1 cellular context compared by ENCODE assay signal in the genomic region with DNA sequence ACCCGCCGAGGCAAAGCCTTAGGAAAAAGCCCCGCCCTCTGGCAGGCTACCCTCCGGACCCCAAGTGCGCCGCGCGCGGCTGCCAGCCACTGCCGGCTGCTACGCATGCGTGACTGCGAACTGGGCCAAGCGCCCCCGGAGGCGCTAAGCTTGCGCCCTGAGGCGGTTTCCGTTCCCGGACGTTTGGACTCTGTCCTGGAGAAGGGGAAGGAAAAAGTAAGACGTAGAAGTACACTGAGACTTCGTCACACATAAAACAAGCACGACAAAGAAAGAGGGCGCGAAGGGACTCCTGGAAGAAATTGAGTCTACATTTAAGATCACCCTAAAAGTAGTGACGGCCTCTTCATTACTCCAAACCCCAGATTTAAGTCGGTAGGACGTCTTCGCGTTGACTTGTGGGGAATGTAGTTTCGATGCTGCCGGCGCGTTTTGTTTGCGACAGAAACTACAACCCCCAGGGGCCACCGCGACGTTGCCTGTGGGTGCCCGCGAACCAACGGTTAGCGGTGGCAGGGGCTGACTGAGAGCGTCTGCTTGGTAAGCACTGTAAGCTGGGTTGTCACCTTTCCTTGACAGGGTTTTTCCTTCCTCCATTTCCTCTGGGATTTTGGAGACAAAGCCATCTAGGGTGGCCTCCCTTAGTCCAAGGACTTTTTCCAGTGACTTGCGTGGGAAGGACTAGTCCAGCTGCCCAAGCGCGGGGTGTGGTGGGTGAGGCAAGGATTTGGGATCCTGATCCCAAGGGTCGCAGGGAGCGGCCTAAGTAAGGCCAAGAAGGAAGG.
TF ChIP-seq lines count a peak whose summit lies in the region.

A gene (plus strand): TSS at position 472 of the 785 bp plus-strand sequence. CDS start 49,715 bp downstream, outside the sequence.

TF ChIP-seq in HepG2, 621 proteins besides CTCF, POLR2A, EP300 and RAD21 (continued from another document and continues in another):
- TF ChIP-seq PITX1 (CRISPR knock-in tag; IDR thresholded peaks at IDR 0.05) (peak; percentile 30; the same call in 1 of the 2 replicates), ZNF30 (CRISPR knock-in tag; IDR thresholded peaks at IDR 0.05) (no peak), ZNF768 (CRISPR knock-in tag; IDR thresholded peaks at IDR 0.05) (no peak), POGZ (CRISPR knock-in tag; IDR thresholded peaks at IDR 0.05) (no peak), ZBTB7A (CRISPR knock-in tag; IDR thresholded peaks at IDR 0.05) (no peak), ZNF101 (CRISPR knock-in tag; IDR thresholded peaks at IDR 0.05; ENCODE audit: borderline replicate concordance, low read depth) (no peak), ZNF24 (IDR thresholded peaks at IDR 0.05) (no peak), ZNF713 (CRISPR knock-in tag; IDR thresholded peaks at IDR 0.05) (no peak), KLF11 (CRISPR knock-in tag; IDR thresholded peaks at IDR 0.05) (no peak), RFX1 (IDR thresholded peaks at IDR 0.05) (no peak), ZNF788 (CRISPR knock-in tag; IDR thresholded peaks at IDR 0.05; ENCODE audit: borderline replicate concordance) (no peak), ZNF589 (CRISPR knock-in tag; conservative IDR thresholded peaks at IDR 0.05) (no peak), SPEN (CRISPR knock-in tag; IDR thresholded peaks at IDR 0.05; ENCODE audit: low read depth) (peak; percentile 66), TBL1XR1 (IDR thresholded peaks at IDR 0.05; ENCODE audit: borderline replicate concordance, low read length, partially characterized antibody) (peak; percentile 35), ZNF782 (CRISPR knock-in tag; IDR thresholded peaks at IDR 0.05; ENCODE audit: borderline replicate concordance) (0 out of 2 replicates have a peak, but pooled peaks have one; percentile 24), PAWR (CRISPR knock-in tag; IDR thresholded peaks at IDR 0.05; ENCODE audit: borderline replicate concordance) (no peak; the same call in 1 of the 2 replicates), ZMAT3 (CRISPR knock-in tag; conservative IDR thresholded peaks at IDR 0.05) (no peak; the same call in 1 of the 2 replicates), ZFYVE20 (CRISPR knock-in tag; IDR thresholded peaks at IDR 0.05; ENCODE audit: borderline replicate concordance, low read depth) (no peak), ZNF772 (CRISPR knock-in tag; IDR thresholded peaks at IDR 0.05) (peak; percentile 6; the same call in 1 of the 2 replicates), ADNP (CRISPR knock-in tag; IDR thresholded peaks at IDR 0.05) (no peak), KLF12 (CRISPR knock-in tag; IDR thresholded peaks at IDR 0.05; ENCODE audit: borderline replicate concordance) (no peak), NR2F1 (CRISPR knock-in tag; IDR thresholded peaks at IDR 0.05) (no peak), ZNF446 (CRISPR knock-in tag; IDR thresholded peaks at IDR 0.05) (no peak; the same call in 1 of the 2 replicates), NCOA5 (CRISPR knock-in tag; IDR thresholded peaks at IDR 0.05) (no peak), ELF4 (CRISPR knock-in tag; IDR thresholded peaks at IDR 0.05; ENCODE audit: borderline replicate concordance) (no peak), THAP11 (CRISPR knock-in tag; IDR thresholded peaks at IDR 0.05) (peak; percentile 99), RXRA (CRISPR knock-in tag; IDR thresholded peaks at IDR 0.05) (no peak), RORA (CRISPR knock-in tag; IDR thresholded peaks at IDR 0.05) (no peak), YEATS4 (CRISPR knock-in tag; IDR thresholded peaks at IDR 0.05; ENCODE audit: borderline replicate concordance) (peak; percentile 82; the same call in 1 of the 2 replicates), ZNF678 (CRISPR knock-in tag; IDR thresholded peaks at IDR 0.05) (no peak; the same call in 1 of the 2 replicates)
- TF ChIP-seq, protein P1, sequence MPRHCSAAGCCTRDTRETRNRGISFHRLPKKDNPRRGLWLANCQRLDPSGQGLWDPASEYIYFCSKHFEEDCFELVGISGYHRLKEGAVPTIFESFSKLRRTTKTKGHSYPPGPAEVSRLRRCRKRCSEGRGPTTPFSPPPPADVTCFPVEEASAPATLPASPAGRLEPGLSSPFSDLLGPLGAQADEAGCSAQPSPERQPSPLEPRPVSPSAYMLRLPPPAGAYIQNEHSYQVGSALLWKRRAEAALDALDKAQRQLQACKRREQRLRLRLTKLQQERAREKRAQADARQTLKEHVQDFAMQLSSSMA (CRISPR knock-in tag; IDR thresholded peaks at IDR 0.05) = no peak; the same call in none of the 2 replicates
- TF ChIP-seq, protein P2, sequence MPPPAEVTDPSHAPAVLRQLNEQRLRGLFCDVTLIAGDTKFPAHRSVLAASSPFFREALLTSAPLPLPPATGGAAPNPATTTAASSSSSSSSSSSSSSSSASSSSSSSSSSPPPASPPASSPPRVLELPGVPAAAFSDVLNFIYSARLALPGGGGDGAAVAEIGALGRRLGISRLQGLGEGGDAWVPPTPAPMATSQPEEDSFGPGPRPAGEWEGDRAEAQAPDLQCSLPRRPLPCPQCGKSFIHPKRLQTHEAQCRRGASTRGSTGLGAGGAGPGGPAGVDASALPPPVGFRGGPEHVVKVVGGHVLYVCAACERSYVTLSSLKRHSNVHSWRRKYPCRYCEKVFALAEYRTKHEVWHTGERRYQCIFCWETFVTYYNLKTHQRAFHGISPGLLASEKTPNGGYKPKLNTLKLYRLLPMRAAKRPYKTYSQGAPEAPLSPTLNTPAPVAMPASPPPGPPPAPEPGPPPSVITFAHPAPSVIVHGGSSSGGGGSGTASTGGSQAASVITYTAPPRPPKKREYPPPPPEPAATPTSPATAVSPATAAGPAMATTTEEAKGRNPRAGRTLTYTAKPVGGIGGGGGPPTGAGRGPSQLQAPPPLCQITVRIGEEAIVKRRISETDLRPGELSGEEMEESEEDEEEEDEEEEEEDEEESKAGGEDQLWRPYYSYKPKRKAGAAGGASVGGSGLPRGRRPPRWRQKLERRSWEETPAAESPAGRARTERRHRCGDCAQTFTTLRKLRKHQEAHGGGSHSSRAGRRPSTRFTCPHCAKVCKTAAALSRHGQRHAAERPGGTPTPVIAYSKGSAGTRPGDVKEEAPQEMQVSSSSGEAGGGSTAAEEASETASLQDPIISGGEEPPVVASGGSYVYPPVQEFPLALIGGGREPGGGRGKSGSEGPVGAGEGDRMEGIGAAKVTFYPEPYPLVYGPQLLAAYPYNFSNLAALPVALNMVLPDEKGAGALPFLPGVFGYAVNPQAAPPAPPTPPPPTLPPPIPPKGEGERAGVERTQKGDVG (CRISPR knock-in tag; IDR thresholded peaks at IDR 0.05; ENCODE audit: borderline replicate concordance) = peak; percentile 30; the same call in 1 of the 2 replicates
- TF ChIP-seq, protein P3, sequence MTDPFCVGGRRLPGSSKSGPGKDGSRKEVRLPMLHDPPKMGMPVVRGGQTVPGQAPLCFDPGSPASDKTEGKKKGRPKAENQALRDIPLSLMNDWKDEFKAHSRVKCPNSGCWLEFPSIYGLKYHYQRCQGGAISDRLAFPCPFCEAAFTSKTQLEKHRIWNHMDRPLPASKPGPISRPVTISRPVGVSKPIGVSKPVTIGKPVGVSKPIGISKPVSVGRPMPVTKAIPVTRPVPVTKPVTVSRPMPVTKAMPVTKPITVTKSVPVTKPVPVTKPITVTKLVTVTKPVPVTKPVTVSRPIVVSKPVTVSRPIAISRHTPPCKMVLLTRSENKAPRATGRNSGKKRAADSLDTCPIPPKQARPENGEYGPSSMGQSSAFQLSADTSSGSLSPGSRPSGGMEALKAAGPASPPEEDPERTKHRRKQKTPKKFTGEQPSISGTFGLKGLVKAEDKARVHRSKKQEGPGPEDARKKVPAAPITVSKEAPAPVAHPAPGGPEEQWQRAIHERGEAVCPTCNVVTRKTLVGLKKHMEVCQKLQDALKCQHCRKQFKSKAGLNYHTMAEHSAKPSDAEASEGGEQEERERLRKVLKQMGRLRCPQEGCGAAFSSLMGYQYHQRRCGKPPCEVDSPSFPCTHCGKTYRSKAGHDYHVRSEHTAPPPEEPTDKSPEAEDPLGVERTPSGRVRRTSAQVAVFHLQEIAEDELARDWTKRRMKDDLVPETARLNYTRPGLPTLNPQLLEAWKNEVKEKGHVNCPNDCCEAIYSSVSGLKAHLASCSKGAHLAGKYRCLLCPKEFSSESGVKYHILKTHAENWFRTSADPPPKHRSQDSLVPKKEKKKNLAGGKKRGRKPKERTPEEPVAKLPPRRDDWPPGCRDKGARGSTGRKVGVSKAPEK (CRISPR knock-in tag; IDR thresholded peaks at IDR 0.05; ENCODE audit: borderline replicate concordance) = no peak
- TF ChIP-seq, protein P4, sequence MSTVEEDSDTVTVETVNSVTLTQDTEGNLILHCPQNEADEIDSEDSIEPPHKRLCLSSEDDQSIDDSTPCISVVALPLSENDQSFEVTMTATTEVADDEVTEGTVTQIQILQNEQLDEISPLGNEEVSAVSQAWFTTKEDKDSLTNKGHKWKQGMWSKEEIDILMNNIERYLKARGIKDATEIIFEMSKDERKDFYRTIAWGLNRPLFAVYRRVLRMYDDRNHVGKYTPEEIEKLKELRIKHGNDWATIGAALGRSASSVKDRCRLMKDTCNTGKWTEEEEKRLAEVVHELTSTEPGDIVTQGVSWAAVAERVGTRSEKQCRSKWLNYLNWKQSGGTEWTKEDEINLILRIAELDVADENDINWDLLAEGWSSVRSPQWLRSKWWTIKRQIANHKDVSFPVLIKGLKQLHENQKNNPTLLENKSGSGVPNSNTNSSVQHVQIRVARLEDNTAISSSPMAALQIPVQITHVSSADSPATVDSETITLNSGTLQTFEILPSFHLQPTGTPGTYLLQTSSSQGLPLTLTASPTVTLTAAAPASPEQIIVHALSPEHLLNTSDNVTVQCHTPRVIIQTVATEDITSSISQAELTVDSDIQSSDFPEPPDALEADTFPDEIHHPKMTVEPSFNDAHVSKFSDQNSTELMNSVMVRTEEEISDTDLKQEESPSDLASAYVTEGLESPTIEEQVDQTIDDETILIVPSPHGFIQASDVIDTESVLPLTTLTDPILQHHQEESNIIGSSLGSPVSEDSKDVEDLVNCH (CRISPR knock-in tag; IDR thresholded peaks at IDR 0.05) = no peak
- TF ChIP-seq, protein P5, sequence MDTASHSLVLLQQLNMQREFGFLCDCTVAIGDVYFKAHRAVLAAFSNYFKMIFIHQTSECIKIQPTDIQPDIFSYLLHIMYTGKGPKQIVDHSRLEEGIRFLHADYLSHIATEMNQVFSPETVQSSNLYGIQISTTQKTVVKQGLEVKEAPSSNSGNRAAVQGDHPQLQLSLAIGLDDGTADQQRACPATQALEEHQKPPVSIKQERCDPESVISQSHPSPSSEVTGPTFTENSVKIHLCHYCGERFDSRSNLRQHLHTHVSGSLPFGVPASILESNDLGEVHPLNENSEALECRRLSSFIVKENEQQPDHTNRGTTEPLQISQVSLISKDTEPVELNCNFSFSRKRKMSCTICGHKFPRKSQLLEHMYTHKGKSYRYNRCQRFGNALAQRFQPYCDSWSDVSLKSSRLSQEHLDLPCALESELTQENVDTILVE (CRISPR knock-in tag; IDR thresholded peaks at IDR 0.05) = no peak; the same call in 1 of the 2 replicates
- TF ChIP-seq, protein P6, sequence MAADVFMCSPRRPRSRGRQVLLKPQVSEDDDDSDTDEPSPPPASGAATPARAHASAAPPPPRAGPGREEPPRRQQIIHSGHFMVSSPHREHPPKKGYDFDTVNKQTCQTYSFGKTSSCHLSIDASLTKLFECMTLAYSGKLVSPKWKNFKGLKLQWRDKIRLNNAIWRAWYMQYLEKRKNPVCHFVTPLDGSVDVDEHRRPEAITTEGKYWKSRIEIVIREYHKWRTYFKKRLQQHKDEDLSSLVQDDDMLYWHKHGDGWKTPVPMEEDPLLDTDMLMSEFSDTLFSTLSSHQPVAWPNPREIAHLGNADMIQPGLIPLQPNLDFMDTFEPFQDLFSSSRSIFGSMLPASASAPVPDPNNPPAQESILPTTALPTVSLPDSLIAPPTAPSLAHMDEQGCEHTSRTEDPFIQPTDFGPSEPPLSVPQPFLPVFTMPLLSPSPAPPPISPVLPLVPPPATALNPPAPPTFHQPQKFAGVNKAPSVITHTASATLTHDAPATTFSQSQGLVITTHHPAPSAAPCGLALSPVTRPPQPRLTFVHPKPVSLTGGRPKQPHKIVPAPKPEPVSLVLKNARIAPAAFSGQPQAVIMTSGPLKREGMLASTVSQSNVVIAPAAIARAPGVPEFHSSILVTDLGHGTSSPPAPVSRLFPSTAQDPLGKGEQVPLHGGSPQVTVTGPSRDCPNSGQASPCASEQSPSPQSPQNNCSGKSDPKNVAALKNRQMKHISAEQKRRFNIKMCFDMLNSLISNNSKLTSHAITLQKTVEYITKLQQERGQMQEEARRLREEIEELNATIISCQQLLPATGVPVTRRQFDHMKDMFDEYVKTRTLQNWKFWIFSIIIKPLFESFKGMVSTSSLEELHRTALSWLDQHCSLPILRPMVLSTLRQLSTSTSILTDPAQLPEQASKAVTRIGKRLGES (CRISPR knock-in tag; IDR thresholded peaks at IDR 0.05; ENCODE audit: borderline replicate concordance) = no peak
- TF ChIP-seq, protein P7, sequence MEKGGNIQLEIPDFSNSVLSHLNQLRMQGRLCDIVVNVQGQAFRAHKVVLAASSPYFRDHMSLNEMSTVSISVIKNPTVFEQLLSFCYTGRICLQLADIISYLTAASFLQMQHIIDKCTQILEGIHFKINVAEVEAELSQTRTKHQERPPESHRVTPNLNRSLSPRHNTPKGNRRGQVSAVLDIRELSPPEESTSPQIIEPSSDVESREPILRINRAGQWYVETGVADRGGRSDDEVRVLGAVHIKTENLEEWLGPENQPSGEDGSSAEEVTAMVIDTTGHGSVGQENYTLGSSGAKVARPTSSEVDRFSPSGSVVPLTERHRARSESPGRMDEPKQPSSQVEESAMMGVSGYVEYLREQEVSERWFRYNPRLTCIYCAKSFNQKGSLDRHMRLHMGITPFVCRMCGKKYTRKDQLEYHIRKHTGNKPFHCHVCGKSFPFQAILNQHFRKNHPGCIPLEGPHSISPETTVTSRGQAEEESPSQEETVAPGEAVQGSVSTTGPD (CRISPR knock-in tag; IDR thresholded peaks at IDR 0.05) = no peak
- TF ChIP-seq, protein P8, sequence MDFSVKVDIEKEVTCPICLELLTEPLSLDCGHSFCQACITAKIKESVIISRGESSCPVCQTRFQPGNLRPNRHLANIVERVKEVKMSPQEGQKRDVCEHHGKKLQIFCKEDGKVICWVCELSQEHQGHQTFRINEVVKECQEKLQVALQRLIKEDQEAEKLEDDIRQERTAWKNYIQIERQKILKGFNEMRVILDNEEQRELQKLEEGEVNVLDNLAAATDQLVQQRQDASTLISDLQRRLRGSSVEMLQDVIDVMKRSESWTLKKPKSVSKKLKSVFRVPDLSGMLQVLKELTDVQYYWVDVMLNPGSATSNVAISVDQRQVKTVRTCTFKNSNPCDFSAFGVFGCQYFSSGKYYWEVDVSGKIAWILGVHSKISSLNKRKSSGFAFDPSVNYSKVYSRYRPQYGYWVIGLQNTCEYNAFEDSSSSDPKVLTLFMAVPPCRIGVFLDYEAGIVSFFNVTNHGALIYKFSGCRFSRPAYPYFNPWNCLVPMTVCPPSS (IDR thresholded peaks at IDR 0.05) = no peak
- TF ChIP-seq, protein P9, sequence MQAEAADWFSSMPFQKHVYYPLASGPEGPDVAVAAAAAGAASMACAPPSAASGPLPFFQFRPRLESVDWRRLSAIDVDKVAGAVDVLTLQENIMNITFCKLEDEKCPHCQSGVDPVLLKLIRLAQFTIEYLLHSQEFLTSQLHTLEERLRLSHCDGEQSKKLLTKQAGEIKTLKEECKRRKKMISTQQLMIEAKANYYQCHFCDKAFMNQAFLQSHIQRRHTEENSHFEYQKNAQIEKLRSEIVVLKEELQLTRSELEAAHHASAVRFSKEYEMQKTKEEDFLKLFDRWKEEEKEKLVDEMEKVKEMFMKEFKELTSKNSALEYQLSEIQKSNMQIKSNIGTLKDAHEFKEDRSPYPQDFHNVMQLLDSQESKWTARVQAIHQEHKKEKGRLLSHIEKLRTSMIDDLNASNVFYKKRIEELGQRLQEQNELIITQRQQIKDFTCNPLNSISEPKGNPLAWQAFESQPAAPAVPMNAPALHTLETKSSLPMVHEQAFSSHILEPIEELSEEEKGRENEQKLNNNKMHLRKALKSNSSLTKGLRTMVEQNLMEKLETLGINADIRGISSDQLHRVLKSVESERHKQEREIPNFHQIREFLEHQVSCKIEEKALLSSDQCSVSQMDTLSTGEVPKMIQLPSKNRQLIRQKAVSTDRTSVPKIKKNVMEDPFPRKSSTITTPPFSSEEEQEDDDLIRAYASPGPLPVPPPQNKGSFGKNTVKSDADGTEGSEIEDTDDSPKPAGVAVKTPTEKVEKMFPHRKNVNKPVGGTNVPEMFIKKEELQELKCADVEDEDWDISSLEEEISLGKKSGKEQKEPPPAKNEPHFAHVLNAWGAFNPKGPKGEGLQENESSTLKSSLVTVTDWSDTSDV (CRISPR knock-in tag; IDR thresholded peaks at IDR 0.05) = no peak
